Comparison of ENCODE assay signal across 22 cellular contexts in genomic region chr1:30272288-30273020, GRCh38.
"Had no signal": no experiment of that assay in that cellular context is flagged by ENCODE, and none has a peak within 500 bp of the region (broad histone marks: within the 10 kb centered on the region; RNA-seq: fewer than 3 reads in every experiment).

No MANE protein-coding gene starts in this region.

- H3K36me3 ChIP-seq: esophagus squamous epithelium, pancreas, suprapubic skin, tibial artery, upper lobe of right lung had no signal

- H3K9me3 ChIP-seq: esophagus squamous epithelium, pancreas, suprapubic skin, tibial artery, upper lobe of right lung had no signal

- H3K36me3 Mint-ChIP-seq: immature natural killer cell, naive B cell had no signal

- H3K4me3 ChIP-seq: esophagus squamous epithelium, lung, pancreas, suprapubic skin, tibial artery, upper lobe of right lung had no signal

- H3K4me1 Mint-ChIP-seq: immature natural killer cell had no signal

- H3K9me3 Mint-ChIP-seq: effector memory CD8-positive, alpha-beta T cell; immature natural killer cell; nephron progenitor cell had no signal

- H3K27ac Mint-ChIP-seq: effector memory CD8-positive, alpha-beta T cell; immature natural killer cell; naive B cell; progenitor cell of endocrine pancreas had no signal

- H3K27ac ChIP-seq: esophagus squamous epithelium, pancreas, suprapubic skin, tibial artery, upper lobe of right lung had no signal

- H3K27me3 ChIP-seq: pancreas, suprapubic skin, upper lobe of right lung had no signal

- H3K4me1 ChIP-seq: esophagus squamous epithelium, pancreas, tibial artery, upper lobe of right lung had no signal

- H3K4me3 Mint-ChIP-seq: effector memory CD8-positive, alpha-beta T cell; immature natural killer cell; nephron progenitor cell had no signal

- DNase-seq: central memory CD4-positive, alpha-beta T cell; effector memory CD8-positive, alpha-beta T cell; esophagus squamous epithelium; foreskin fibroblast; immature natural killer cell; kidney; left cardiac atrium; left ventricle myocardium superior; mesenchymal stem cell; naive B cell; nephron progenitor cell; nucleus accumbens; pancreas; right cardiac atrium; small intestine; stimulated activated CD4-positive, alpha-beta T cell treated with anti-CD3 and anti-CD28 coated beads, Interleukin-2, amount 100 ng/mL, for 48 hours; stimulated activated naive CD4-positive, alpha-beta T cell treated with Interleukin-2 at 50 U/mL for 16 hours; tibial artery; upper lobe of right lung had no signal
